Comparison of ENCODE assay signal across 9 cellular contexts in the genomic region with DNA sequence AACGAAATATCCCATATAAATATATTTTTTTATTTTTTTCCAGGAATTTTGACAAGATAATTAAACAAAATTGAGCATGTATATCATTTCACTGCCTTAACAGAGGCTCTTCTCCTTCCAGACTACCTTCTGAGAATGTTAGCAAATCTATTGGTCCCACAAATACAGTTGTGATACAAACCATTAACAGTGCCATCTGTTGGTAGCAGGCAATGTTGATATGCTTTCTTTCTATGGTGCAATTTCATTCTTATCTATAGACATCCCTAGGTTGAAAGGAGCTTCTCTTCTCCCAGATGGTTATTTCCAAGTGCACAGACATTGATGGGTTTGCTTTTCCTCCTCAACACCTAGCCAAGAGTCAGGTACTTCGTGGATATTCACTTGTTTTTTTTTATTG.
DNase-seq lines count a peak whose midpoint lies in the region; ATAC-seq, FAIRE-seq and TF ChIP-seq lines count a peak whose summit lies in the region.
"Had no signal": no experiment of that assay in that cellular context is flagged by ENCODE, and none has a peak within 500 bp of the region (broad histone marks: within the 10 kb centered on the region; RNA-seq: fewer than 3 reads in every experiment).

No MANE protein-coding gene starts in this region.

- no peak for TF ChIP-seq POLR2A in esophagus squamous epithelium (IDR thresholded peaks at IDR 0.05)
- TF ChIP-seq POLR2A in vagina (IDR thresholded peaks at IDR 0.05): no peak

- intact Hi-C loops in pancreas (cut with DNase I) (no loop called here), esophagus squamous epithelium (cut with DNase I) (no loop called here), vagina (cut with DNase I) (no loop called here)

- no peak overlapping the region for H3K27ac ChIP-seq in pancreas
- H3K27ac ChIP-seq in esophagus squamous epithelium: no peak overlapping the region
- H3K27ac ChIP-seq in vagina: no peak overlapping the region
- H3K27ac ChIP-seq: SJSA1 had no signal

- H3K27me3 ChIP-seq in pancreas (peaks cover 0 to 5% (median 0%) of the 10 kb centered on the region in 4 donors), esophagus squamous epithelium (no peaks in the 10 kb centered on the region), vagina (no peaks in the 10 kb centered on the region)
- H3K27me3 ChIP-seq: SJSA1 had no signal

- H3K4me3 ChIP-seq in fibroblast of villous mesenchyme (ENCODE audit: low read depth, low read length) (no peak overlapping the region), pancreas (no peak overlapping the region), esophagus squamous epithelium (no peak overlapping the region), vagina (no peak overlapping the region)
- H3K4me3 ChIP-seq: SJSA1 had no signal

- TF ChIP-seq CTCF in fibroblast of villous mesenchyme (IDR thresholded peaks at IDR 0.05; ENCODE audit: insufficient read depth, low read depth, low read length) (peak; percentile 38), pancreas (IDR thresholded peaks at IDR 0.05) (peak in 1 of 4 donors; percentile 7), esophagus squamous epithelium (IDR thresholded peaks at IDR 0.05) (peak in 1 of 6 experiments; percentile 33), vagina (IDR thresholded peaks at IDR 0.05) (no peak)

- 18 to 40% methylated on average over 2 of the region's 2 CpGs for whole genome bisulfite sequencing in pancreas, 2 donors
- 24 to 50% methylated on average over 2 of the region's 2 CpGs for WGBS in esophagus squamous epithelium, 2 donors

- CTCF ChIA-PET in HEK293T (lab: Yijun Ruan, JAX): interaction anchor here (0.7 to 1.0 kb wide), 2 partner anchors 11 to 81 kb away, joined by 3 read pairs; no protein-coding TSS in a partner anchor

- no peaks in the 10 kb centered on the region for H3K36me3 ChIP-seq in pancreas
- no peaks in the 10 kb centered on the region for H3K36me3 ChIP-seq in esophagus squamous epithelium
- H3K36me3 ChIP-seq in vagina: no peaks in the 10 kb centered on the region
- H3K36me3 ChIP-seq: SJSA1 had no signal

- ATAC-seq in pancreas (no peak), HG03108 (IDR thresholded peaks at IDR 0.05; ENCODE audit: unreplicated experiment) (no peak)

- H3K9me3 ChIP-seq in pancreas (no peaks in the 10 kb centered on the region), esophagus squamous epithelium (no peaks in the 10 kb centered on the region), vagina (no peaks in the 10 kb centered on the region)
- H3K9me3 ChIP-seq: SJSA1 had no signal

- no peaks in the 10 kb centered on the region for H3K4me1 ChIP-seq in pancreas
- H3K4me1 ChIP-seq in esophagus squamous epithelium: no peaks in the 10 kb centered on the region
- H3K4me1 ChIP-seq in vagina: no peaks in the 10 kb centered on the region
- H3K4me1 ChIP-seq: SJSA1 had no signal

- POLR2A ChIA-PET in HEK293T (lab: Yijun Ruan, JAX): no interaction called here

- FAIRE-seq in pancreas (lab: Jason Lieb, UNC): no peak

- peak; percentile 13 for DNase-seq in GM04504 (ENCODE audit: low read depth)
- peak; percentile 31 for DNase-seq in HEK293T (ENCODE audit: extremely low spot score)
- DNase-seq in NCI-H345 (lab: John Stamatoyannopoulos, UW): peak; percentile 25
- DNase-seq in fibroblast of villous mesenchyme (ENCODE audit: low read depth): peak; percentile 11
- DNase-seq in pancreas: no peak
- no peak for DNase-seq in esophagus squamous epithelium (lab: John Stamatoyannopoulos, UW)
- DNase-seq in vagina (ENCODE audit: extremely low spot score in 2 of 2): no peak

TF ChIP-seq in HEK293T, 16 proteins besides CTCF, POLR2A, EP300 and RAD21:
- TF ChIP-seq ZNF384 (IDR thresholded peaks at IDR 0.05) (no peak), NFRKB (IDR thresholded peaks at IDR 0.05) (no peak), ELF4 (IDR thresholded peaks at IDR 0.05) (no peak), ARNT (IDR thresholded peaks at IDR 0.05) (no peak), TARDBP (IDR thresholded peaks at IDR 0.05) (no peak), CTBP1 (IDR thresholded peaks at IDR 0.05; ENCODE audit: borderline replicate concordance) (no peak), SUZ12 (IDR thresholded peaks at IDR 0.05) (no peak), FOXM1 (IDR thresholded peaks at IDR 0.05; ENCODE audit: borderline replicate concordance) (no peak), BHLHE40 (IDR thresholded peaks at IDR 0.05; ENCODE audit: borderline replicate concordance) (no peak), SP1 (IDR thresholded peaks at IDR 0.05) (no peak), LEF1 (IDR thresholded peaks at IDR 0.05; ENCODE audit: borderline replicate concordance) (no peak), L3MBTL2 (conservative IDR thresholded peaks at IDR 0.05) (no peak), FOXK2 (IDR thresholded peaks at IDR 0.05) (no peak), FOXA1 (IDR thresholded peaks at IDR 0.05) (no peak), HDGF (IDR thresholded peaks at IDR 0.05; ENCODE audit: borderline replicate concordance) (no peak)
- TF ChIP-seq, protein P1, sequence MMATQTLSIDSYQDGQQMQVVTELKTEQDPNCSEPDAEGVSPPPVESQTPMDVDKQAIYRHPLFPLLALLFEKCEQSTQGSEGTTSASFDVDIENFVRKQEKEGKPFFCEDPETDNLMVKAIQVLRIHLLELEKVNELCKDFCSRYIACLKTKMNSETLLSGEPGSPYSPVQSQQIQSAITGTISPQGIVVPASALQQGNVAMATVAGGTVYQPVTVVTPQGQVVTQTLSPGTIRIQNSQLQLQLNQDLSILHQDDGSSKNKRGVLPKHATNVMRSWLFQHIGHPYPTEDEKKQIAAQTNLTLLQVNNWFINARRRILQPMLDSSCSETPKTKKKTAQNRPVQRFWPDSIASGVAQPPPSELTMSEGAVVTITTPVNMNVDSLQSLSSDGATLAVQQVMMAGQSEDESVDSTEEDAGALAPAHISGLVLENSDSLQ (IDR thresholded peaks at IDR 0.05): no peak

Comparison
In these comparisons a context has a peak if more than half of its experiments do, and no peak if none do; other contexts are left out.
1. DNase-seq: peak in GM04504 (single experiment), HEK293T (single experiment), NCI-H345 (single experiment) and fibroblast of villous mesenchyme (single experiment); none in pancreas (0 of 6), esophagus squamous epithelium (single experiment) and vagina (0 of 2).